ENCODE assay signal across 2 cellular contexts in genomic region chr7:121563177-121563576, GRCh38.
TF ChIP-seq lines count a peak whose summit lies in the region.

No MANE protein-coding gene starts in this region.

TF ChIP-seq in IMR-90, 13 proteins besides CTCF, POLR2A, EP300 and RAD21 (continued from another document):
- no peak for TF ChIP-seq USF2 (IDR thresholded peaks at IDR 0.05; ENCODE audit: low read depth, low read length)
- TF ChIP-seq MAZ (IDR thresholded peaks at IDR 0.05; ENCODE audit: borderline replicate concordance, low read depth, low read length) = no peak
- TF ChIP-seq SMC3 (IDR thresholded peaks at IDR 0.05; ENCODE audit: low read depth, low read length) = no peak
- TF ChIP-seq ELK1 (IDR thresholded peaks at IDR 0.05; ENCODE audit: borderline replicate concordance, low read depth, low read length) = no peak
- no peak for TF ChIP-seq FOS (IDR thresholded peaks at IDR 0.05; ENCODE audit: low read depth, low read length)
- no peak for TF ChIP-seq MXI1 (IDR thresholded peaks at IDR 0.05; ENCODE audit: borderline replicate concordance, low read depth, low read length)
- no peak for TF ChIP-seq CHD1 (IDR thresholded peaks at IDR 0.05; ENCODE audit: low read depth, low read length)
- no peak for TF ChIP-seq RFX5 (IDR thresholded peaks at IDR 0.05; ENCODE audit: low read depth, low read length)
- TF ChIP-seq BHLHE40 (IDR thresholded peaks at IDR 0.05; ENCODE audit: low read depth, low read length) = no peak
- TF ChIP-seq CEBPB (IDR thresholded peaks at IDR 0.05; ENCODE audit: low read depth, low read length) = no peak
- TF ChIP-seq MAFK (IDR thresholded peaks at IDR 0.05; ENCODE audit: low read depth, low read length) = no peak
- no peak for TF ChIP-seq NFE2L2 (IDR thresholded peaks at IDR 0.05; ENCODE audit: low read depth, low read length)

TF ChIP-seq in K562, 482 proteins besides CTCF, POLR2A, EP300 and RAD21 (continued from another document):
- TF ChIP-seq RFX7 (CRISPR knock-in tag; IDR thresholded peaks at IDR 0.05) (no peak), SUPT5H (IDR thresholded peaks at IDR 0.05) (no peak), TAF1 (IDR thresholded peaks at IDR 0.05; ENCODE audit: control insufficient read depth, extremely low read depth, insufficient read depth, low read length, severe bottlenecking) (no peak)
TF ChIP-seq in K562: peak in this region for 0.
